In the genomic region with DNA sequence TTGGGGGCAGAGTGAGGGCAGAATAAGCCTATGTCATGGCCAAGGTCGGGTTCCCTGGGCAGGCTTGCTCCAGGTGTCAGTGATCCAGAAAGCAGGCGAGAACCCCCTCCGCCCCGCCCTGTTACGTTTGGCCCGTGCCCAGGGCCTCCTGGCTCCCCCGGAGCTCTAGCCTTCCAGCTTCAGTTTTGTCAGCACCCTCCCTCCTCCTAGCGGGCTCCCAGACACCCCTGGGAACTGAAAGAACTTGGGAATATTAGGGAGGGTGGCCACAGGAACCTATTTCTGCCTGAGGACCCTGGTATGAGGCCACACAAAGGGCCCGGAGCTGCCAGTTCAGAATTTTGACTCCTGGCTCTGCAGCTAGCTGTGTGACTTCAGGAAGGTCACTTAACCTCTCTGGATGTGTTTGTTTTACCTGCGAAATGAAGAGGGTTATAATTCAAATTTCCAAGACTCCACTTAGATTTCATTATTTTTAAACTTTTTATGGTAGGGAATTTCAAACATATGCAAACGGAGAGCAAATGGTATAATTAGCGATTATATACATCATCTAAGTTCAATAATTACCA, we compare ENCODE assay signal across 16 cellular contexts. TPM values are rescaled to one million over a fixed set of nuclear protein-coding genes. Genes with fewer than 3 reads are reported as not detected.
DNase-seq lines count a peak whose midpoint lies in the region; ATAC-seq and TF ChIP-seq lines count a peak whose summit lies in the region.
"Had no signal": no experiment of that assay in that cellular context is flagged by ENCODE, and none has a peak within 500 bp of the region (broad histone marks: within the 10 kb centered on the region; RNA-seq: fewer than 3 reads in every experiment).

No MANE protein-coding gene starts in this region.

- H3K9ac ChIP-seq in adipocyte (ENCODE audit: low read length), result peak overlapping the region; percentile 71
- H3K9ac ChIP-seq in mesendoderm (ENCODE audit: low read length), result no peak overlapping the region

- intact Hi-C loops in heart right ventricle (cut with DNase I), result loop anchor here in 1 of 10 donors (2.0 kb wide), 1 partner anchor 19 kb away; no protein-coding TSS in a partner anchor
- intact Hi-C loops in stomach (cut with DNase I; ENCODE audit: low total_unique reads), result no loop called here

- H3K4me2 ChIP-seq in mesendoderm (ENCODE audit: low read length), result no peak overlapping the region

- TF ChIP-seq EP300 in stomach (IDR thresholded peaks at IDR 0.05), result no peak

- no peaks in the 10 kb centered on the region for H3K79me1 ChIP-seq in mesendoderm (ENCODE audit: low read length)

- no peak overlapping the region for H3K18ac ChIP-seq in mesendoderm (ENCODE audit: low read length)

- H3K27ac ChIP-seq in heart right ventricle, result peak overlapping the region; percentile 76 to 94 (median 90)
- no peak overlapping the region for H3K27ac ChIP-seq in stomach
- no peak overlapping the region for H3K27ac ChIP-seq in mesendoderm (ENCODE audit: low read depth, low read length)
- H3K27ac ChIP-seq: neutrophil had no signal

- TF ChIP-seq POLR2A in stomach (IDR thresholded peaks at IDR 0.05), result no peak

- H3K36me3 ChIP-seq in adipocyte (ENCODE audit: control insufficient read depth, insufficient read depth, low read length, severe bottlenecking) (no peaks in the 10 kb centered on the region), heart right ventricle (no peaks in the 10 kb centered on the region), stomach (no peaks in the 10 kb centered on the region), mesendoderm (ENCODE audit: control insufficient read depth, insufficient read depth, low read length) (no peaks in the 10 kb centered on the region)
- H3K36me3 ChIP-seq: neutrophil had no signal

- no peak overlapping the region for H2AK5ac ChIP-seq in mesendoderm (ENCODE audit: low read length)

- 49 to 61% methylated on average over 12 of the region's 12 CpGs for WGBS in heart right ventricle, 2 donors
- 36 to 65% (median 52%) methylated on average over 11 to 12 of the region's 12 CpGs for WGBS in stomach, 5 donors
- no CpG with 5 or more reads among the region's 12 CpGs for WGBS in mesendoderm (ENCODE audit: extremely low coverage, insufficient coverage, low lambda C conversion rate)

- no peak for DNase-seq in adipocyte (ENCODE audit: low read depth)
- DNase-seq in heart right ventricle, result peak; percentile 58 to 74
- DNase-seq in stomach, result peak; percentile 51
- no peak for DNase-seq in activated CD4-positive, alpha-beta T cell treated with anti-CD3 and anti-CD28 coated beads, Interleukin-2, amount 50 U/mL, for 4 hours
- no peak for DNase-seq in mesendoderm
- DNase-seq in NCI-H345 treated with DMSO at 0.1 percent for 48 hours (lab: John Stamatoyannopoulos, UW; ENCODE audit: unreplicated experiment), result no peak
- DNase-seq: activated CD4-positive, alpha-beta T cell treated with anti-CD3 and anti-CD28 coated beads for 4 hours; activated naive CD4-positive, alpha-beta T cell treated with Interleukin-2 at 50 U/mL for 16 hours; COR-L47; cortex of kidney; midbrain; NCI-H1105; NK-92 treated with Interleukin-12 subunit alpha and Interleukin-12 subunit beta, amount 100 ng/mL, for 24 hours; stimulated activated naive CD8-positive, alpha-beta T cell treated with anti-CD3 and anti-CD28 coated beads, Interleukin-15, Interleukin-2, amounts not matched to agents 100 U/mL and 50 U/mL, for 24 hours had no signal

- H3K23ac ChIP-seq in mesendoderm (ENCODE audit: low read length), result no peak overlapping the region

- no peak overlapping the region for H2BK15ac ChIP-seq in mesendoderm (replicated peaks; ENCODE audit: low read depth)

- no peak overlapping the region for H3K56ac ChIP-seq in mesendoderm (ENCODE audit: low read length)

- H4K5ac ChIP-seq in mesendoderm (ENCODE audit: low read length), result no peak overlapping the region

- ATAC-seq in heart right ventricle, result peak; percentile 39 to 61 (median 50)
- ATAC-seq: stimulated activated naive CD8-positive, alpha-beta T cell treated with anti-CD3 and anti-CD28 coated beads, Interleukin-15, Interleukin-2, amounts not matched to agents 100 U/mL and 50 U/mL, for 24 hours had no signal

- no peak overlapping the region for H2BK120ac ChIP-seq in mesendoderm (ENCODE audit: low read depth, low read length)

- no peaks in the 10 kb centered on the region for H3K27me3 ChIP-seq in adipocyte (replicated peaks; ENCODE audit: control insufficient read depth, insufficient read depth, low read length)
- peaks cover 0 to 68% (median 5%) of the 10 kb centered on the region in 7 donors for H3K27me3 ChIP-seq in heart right ventricle
- peaks cover 0 to 30% (median 20%) of the 10 kb centered on the region in 3 donors for H3K27me3 ChIP-seq in stomach
- H3K27me3 ChIP-seq in mesendoderm (ENCODE audit: insufficient read depth, low read length, poor library complexity), result peaks cover 16% of the 10 kb centered on the region

- no peak for TF ChIP-seq CTCF in GM12875 (IDR thresholded peaks at IDR 0.05; ENCODE audit: borderline replicate concordance, insufficient read depth, low read depth, low read length)
- TF ChIP-seq CTCF in heart right ventricle (IDR thresholded peaks at IDR 0.05), result no peak
- no peak for TF ChIP-seq CTCF in stomach (IDR thresholded peaks at IDR 0.05)

- H4K8ac ChIP-seq in mesendoderm (ENCODE audit: low read depth, low read length), result no peak overlapping the region

- no peaks in the 10 kb centered on the region for H3K9me3 ChIP-seq in adipocyte (ENCODE audit: control insufficient read depth, low read length)
- H3K9me3 ChIP-seq in heart right ventricle, result no peaks in the 10 kb centered on the region
- no peaks in the 10 kb centered on the region for H3K9me3 ChIP-seq in stomach
- H3K9me3 ChIP-seq: neutrophil had no signal

- no peak overlapping the region for H2BK5ac ChIP-seq in mesendoderm (ENCODE audit: low read length)

- H3K4me1 ChIP-seq in adipocyte (ENCODE audit: control insufficient read depth, insufficient read depth, low read length) (peaks cover 18% of the 10 kb centered on the region), heart right ventricle (peaks cover 4 to 71% (median 33%) of the 10 kb centered on the region in 9 donors), stomach (peaks cover 21 to 32% (median 23%) of the 10 kb centered on the region in 4 donors), mesendoderm (ENCODE audit: control insufficient read depth, low read depth, low read length) (no peaks in the 10 kb centered on the region)

- H3K4me3 ChIP-seq in GM12875 (ENCODE audit: low read depth, low read length) (peak overlapping the region; percentile 48), adipocyte (ENCODE audit: low read length) (peak overlapping the region; percentile 79), heart right ventricle (peak overlapping the region in 9 of 10 donors; percentile 42 to 64 (median 57)), stomach (peak overlapping the region; percentile 49 to 70 (median 54)), mesendoderm (ENCODE audit: low read length) (no peak overlapping the region)

- no peak overlapping the region for H3K4ac ChIP-seq in mesendoderm (ENCODE audit: low read depth, low read length)

- H3K79me2 ChIP-seq in mesendoderm (ENCODE audit: control insufficient read depth, insufficient read depth, low read length), result no peaks in the 10 kb centered on the region

RNA-seq across cellular contexts. Expression of a gene that starts 1.2 kb away (rescaled TPM):
- total RNA-seq in heart right ventricle (100 to 1,000 TPM in 7 of 10 donors, 10 to 100 TPM in 3; 71.8 to 183 (median 109) TPM), stomach (not detected)
- polyA plus RNA-seq in heart right ventricle (100 to 1,000 TPM in 1 of 2 donors, 10 to 100 TPM in 1; 44.9 to 138 TPM), stomach (1 to 10 TPM; 3.1 to 4.1 (median 3.5) TPM)
- polyA plus RNA-seq in mesendoderm (2013, experiment 1 of 2), result 0.91 TPM
- polyA plus RNA-seq in mesendoderm (2013, experiment 2 of 2), result 0.97 TPM

RNA-seq across cellular contexts. Expression of a gene that starts 34.1 kb away (rescaled TPM):
- 10 to 100 TPM; 16.6 to 27.1 (median 21.3) TPM for total RNA-seq in heart right ventricle
- 10 to 100 TPM in 1 of 2 donors, 1 to 10 TPM in 1; 8.3 to 10.7 TPM for polyA plus RNA-seq in heart right ventricle
- 100 to 1,000 TPM in 1 of 5 donors, 10 to 100 TPM in 4; 11.7 to 564 (median 17.9) TPM for total RNA-seq in stomach
- 10 to 100 TPM in 2 of 3 donors, 1 to 10 TPM in 1; 6.7 to 20.5 (median 12.7) TPM for polyA plus RNA-seq in stomach
- polyA plus RNA-seq in mesendoderm (2013, experiment 1 of 2), result 35.2 TPM
- polyA plus RNA-seq in mesendoderm (2013, experiment 2 of 2), result 34.7 TPM

RNA-seq across cellular contexts. Expression of a gene that starts 38.1 kb away (rescaled TPM):
- total RNA-seq in heart right ventricle, result 1 to 10 TPM; 1.4 to 7.7 (median 3.2) TPM
- 1 to 10 TPM; 3.2 to 3.9 TPM for polyA plus RNA-seq in heart right ventricle
- total RNA-seq in stomach, result 1 to 10 TPM in 3 of 5 donors, under 1 TPM in 1, not detected in 1; 0.29 to 5.1 (median 2.9) TPM
- 1 to 10 TPM; 5.4 to 9.6 (median 5.8) TPM for polyA plus RNA-seq in stomach
- 5.6 TPM for polyA plus RNA-seq in mesendoderm (2013, experiment 1 of 2)
- 5.0 TPM for polyA plus RNA-seq in mesendoderm (2013, experiment 2 of 2)

Comparison
In these comparisons a context has a peak if more than half of its experiments do, and no peak if none do; other contexts are left out.
1. DNase-seq: peak in heart right ventricle (2 of 2) and stomach (single experiment); none in adipocyte (single experiment), activated CD4-positive, alpha-beta T cell treated with anti-CD3 and anti-CD28 coated beads, Interleukin-2, amount 50 U/mL, for 4 hours (0 of 2), mesendoderm (single experiment) and NCI-H345 treated with DMSO at 0.1 percent for 48 hours (single experiment).
2. H3K27ac ChIP-seq: peak in heart right ventricle (10 of 10); none in stomach (0 of 5) and mesendoderm (single experiment).
3. RNA of a gene that starts 1.2 kb away (total RNA-seq): 71.8 to 183 TPM in heart right ventricle; not detected in stomach; every median in the first group is over 10 times any median in the second.